In the genomic region with DNA sequence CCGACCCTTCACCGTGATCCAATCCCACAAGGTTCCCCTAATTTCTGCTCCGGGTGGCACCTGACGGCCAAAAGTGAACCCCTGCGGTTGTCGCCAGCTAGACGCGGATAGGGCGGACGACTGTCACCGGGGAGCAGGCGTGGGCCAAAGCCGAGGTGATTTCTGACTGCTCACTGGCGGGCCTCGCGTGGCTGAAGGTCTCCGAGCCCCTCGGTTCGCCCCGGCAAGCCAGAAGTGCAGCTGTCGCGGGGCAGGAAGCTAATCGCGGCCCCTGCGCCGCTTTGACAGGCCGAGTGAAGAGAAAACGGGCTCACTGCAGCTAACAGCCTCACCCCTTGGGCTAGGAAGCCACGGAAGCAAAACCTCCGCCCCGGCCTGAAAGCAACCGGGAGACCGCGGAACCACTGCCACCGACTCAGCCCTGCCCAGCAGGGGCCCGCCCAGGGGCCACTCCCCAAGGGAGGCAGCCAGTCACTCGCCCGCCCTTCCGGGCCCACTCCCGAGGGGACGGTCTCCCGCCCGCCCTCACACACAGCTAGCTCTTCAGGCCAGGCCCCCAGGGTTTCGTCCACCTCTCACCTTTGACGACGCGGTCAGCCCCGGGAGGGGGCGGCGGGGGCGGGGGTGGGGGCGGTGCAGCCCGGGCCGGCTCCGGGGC, we compare ENCODE assay signal across 8 cellular contexts. TPM values are rescaled to one million over a fixed set of nuclear protein-coding genes. Genes with fewer than 3 reads are reported as not detected.
A peak's percentile ranks its signal among the peaks of the same experiment; 100 is the strongest.
DNase-seq lines count a peak whose midpoint lies in the region; ATAC-seq and TF ChIP-seq lines count a peak whose summit lies in the region.

No MANE protein-coding gene starts in this region.

- DNase-seq in AG09319 (ENCODE audit: extremely low read depth, low read depth) (peak; percentile 75), NCI-H526 (lab: John Stamatoyannopoulos, UW) (peak; percentile 24 to 78), coronary artery (ENCODE audit: low spot score) (peak; percentile 94)
- DNase-seq in activated CD4-positive, alpha-beta T cell treated with anti-CD3 and anti-CD28 coated beads, Interleukin-2, amount 10 ng/mL, durations not matched to agents 24 days and 14 days: peak; percentile 97
- DNase-seq in stimulated activated CD4-positive, alpha-beta T cell treated with anti-CD3 and anti-CD28 coated beads, Interleukin-4, amount 100 ng/mL, for 24 hours: peak; percentile 87

- ATAC-seq in GM18907 (IDR thresholded peaks at IDR 0.05; ENCODE audit: unreplicated experiment) (peak; percentile 93), HG03135 (IDR thresholded peaks at IDR 0.05; ENCODE audit: unreplicated experiment) (peak; percentile 92)

- WGBS in liver: under 1% methylated on average over 55 of the region's 55 CpGs

- H3K9me3 Mint-ChIP-seq in activated CD4-positive, alpha-beta T cell treated with anti-CD3 and anti-CD28 coated beads, Interleukin-2, amount 10 ng/mL, durations not matched to agents 24 days and 14 days: no peaks in the 10 kb centered on the region

- peaks cover 8 to 24% (median 12%) of the 10 kb centered on the region in 4 donors for H3K4me1 ChIP-seq in liver (ENCODE audit: control insufficient read depth in 4 of 4, insufficient read depth in 4 of 4, low read length in 3 of 4)

- no peaks in the 10 kb centered on the region for H3K27me3 ChIP-seq in liver (ENCODE audit: control insufficient read depth in 4 of 4, insufficient read depth in 4 of 4, low read length in 3 of 4)

- TF ChIP-seq CTCF in AG09319 (IDR thresholded peaks at IDR 0.05; ENCODE audit: low read depth, low read length) (no peak), coronary artery (IDR thresholded peaks at IDR 0.05) (no peak), liver (IDR thresholded peaks at IDR 0.05; ENCODE audit: low read depth, low read length, missing input control) (no peak)

- no peaks in the 10 kb centered on the region for H3K9me3 ChIP-seq in liver (ENCODE audit: control insufficient read depth in 4 of 4, low read length in 3 of 4)

- peaks cover 20% of the 10 kb centered on the region for H3K36me3 Mint-ChIP-seq in activated CD4-positive, alpha-beta T cell treated with anti-CD3 and anti-CD28 coated beads, Interleukin-2, amount 10 ng/mL, durations not matched to agents 24 days and 14 days (ENCODE audit: low read depth)

- peak overlapping the region; percentile 86 to 99 for H3K27ac ChIP-seq in coronary artery
- H3K27ac ChIP-seq in liver (ENCODE audit: low read depth in 1 of 2, low read length in 2 of 2): peak overlapping the region; percentile 85 to 98

- H3K36me3 ChIP-seq in liver (ENCODE audit: control insufficient read depth in 4 of 4, insufficient read depth in 3 of 4, low read depth in 1 of 4, low read length in 3 of 4): no peaks in the 10 kb centered on the region

- peak overlapping the region; percentile 44 to 49 for H3K9ac ChIP-seq in liver (ENCODE audit: low read depth in 1 of 2, low read length in 2 of 2)

- peak in 1 of 2 donors; percentile 13 for TF ChIP-seq RAD21 in liver (IDR thresholded peaks at IDR 0.05)

- peak overlapping the region; percentile 99 for H3K4me3 Mint-ChIP-seq in activated CD4-positive, alpha-beta T cell treated with anti-CD3 and anti-CD28 coated beads, Interleukin-2, amount 10 ng/mL, durations not matched to agents 24 days and 14 days

- peak overlapping the region; percentile 99 for H3K27ac Mint-ChIP-seq in activated CD4-positive, alpha-beta T cell treated with anti-CD3 and anti-CD28 coated beads, Interleukin-2, amount 10 ng/mL, durations not matched to agents 24 days and 14 days

- peaks cover 36% of the 10 kb centered on the region for H3K4me1 Mint-ChIP-seq in activated CD4-positive, alpha-beta T cell treated with anti-CD3 and anti-CD28 coated beads, Interleukin-2, amount 10 ng/mL, durations not matched to agents 24 days and 14 days

- peak overlapping the region; percentile 98 for H3K4me3 ChIP-seq in coronary artery
- H3K4me3 ChIP-seq in liver (ENCODE audit: low read depth in 1 of 3, low read length in 3 of 3): peak overlapping the region; percentile 80 to 98 (median 89)

- no peaks in the 10 kb centered on the region for H3K27me3 Mint-ChIP-seq in activated CD4-positive, alpha-beta T cell treated with anti-CD3 and anti-CD28 coated beads, Interleukin-2, amount 10 ng/mL, durations not matched to agents 24 days and 14 days

- intact Hi-C loops in activated CD4-positive, alpha-beta T cell treated with anti-CD3 and anti-CD28 coated beads, Interleukin-2, amount 10 ng/mL, durations not matched to agents 24 days and 14 days (cut with micrococcal nuclease): loop anchor here (1.0 kb wide), 6 partner anchors 15 to 287 kb away; a partner anchor contains a TSS

TF ChIP-seq in liver, 16 proteins besides CTCF, POLR2A, EP300 and RAD21:
- TF ChIP-seq HNF4G (IDR thresholded peaks at IDR 0.05) (no peak), FOXA2 (IDR thresholded peaks at IDR 0.05) (no peak), NR2F2 (IDR thresholded peaks at IDR 0.05) (no peak), JUND (IDR thresholded peaks at IDR 0.05) (no peak), EGR1 (IDR thresholded peaks at IDR 0.05; ENCODE audit: low read depth in 2 of 2) (no peak), SP1 (IDR thresholded peaks at IDR 0.05) (no peak), HNF4A (conservative IDR thresholded peaks at IDR 0.05) (no peak), TAF1 (conservative IDR thresholded peaks at IDR 0.05) (peak; percentile 36), RXRA (IDR thresholded peaks at IDR 0.05) (no peak), YY1 (IDR thresholded peaks at IDR 0.05) (peak; percentile 73)
- TF ChIP-seq, protein P1, sequence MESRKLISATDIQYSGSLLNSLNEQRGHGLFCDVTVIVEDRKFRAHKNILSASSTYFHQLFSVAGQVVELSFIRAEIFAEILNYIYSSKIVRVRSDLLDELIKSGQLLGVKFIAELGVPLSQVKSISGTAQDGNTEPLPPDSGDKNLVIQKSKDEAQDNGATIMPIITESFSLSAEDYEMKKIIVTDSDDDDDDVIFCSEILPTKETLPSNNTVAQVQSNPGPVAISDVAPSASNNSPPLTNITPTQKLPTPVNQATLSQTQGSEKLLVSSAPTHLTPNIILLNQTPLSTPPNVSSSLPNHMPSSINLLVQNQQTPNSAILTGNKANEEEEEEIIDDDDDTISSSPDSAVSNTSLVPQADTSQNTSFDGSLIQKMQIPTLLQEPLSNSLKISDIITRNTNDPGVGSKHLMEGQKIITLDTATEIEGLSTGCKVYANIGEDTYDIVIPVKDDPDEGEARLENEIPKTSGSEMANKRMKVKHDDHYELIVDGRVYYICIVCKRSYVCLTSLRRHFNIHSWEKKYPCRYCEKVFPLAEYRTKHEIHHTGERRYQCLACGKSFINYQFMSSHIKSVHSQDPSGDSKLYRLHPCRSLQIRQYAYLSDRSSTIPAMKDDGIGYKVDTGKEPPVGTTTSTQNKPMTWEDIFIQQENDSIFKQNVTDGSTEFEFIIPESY (IDR thresholded peaks at IDR 0.05): no peak
- TF ChIP-seq, protein P2, sequence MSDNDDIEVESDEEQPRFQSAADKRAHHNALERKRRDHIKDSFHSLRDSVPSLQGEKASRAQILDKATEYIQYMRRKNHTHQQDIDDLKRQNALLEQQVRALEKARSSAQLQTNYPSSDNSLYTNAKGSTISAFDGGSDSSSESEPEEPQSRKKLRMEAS (IDR thresholded peaks at IDR 0.05): no peak
- TF ChIP-seq, protein P3, sequence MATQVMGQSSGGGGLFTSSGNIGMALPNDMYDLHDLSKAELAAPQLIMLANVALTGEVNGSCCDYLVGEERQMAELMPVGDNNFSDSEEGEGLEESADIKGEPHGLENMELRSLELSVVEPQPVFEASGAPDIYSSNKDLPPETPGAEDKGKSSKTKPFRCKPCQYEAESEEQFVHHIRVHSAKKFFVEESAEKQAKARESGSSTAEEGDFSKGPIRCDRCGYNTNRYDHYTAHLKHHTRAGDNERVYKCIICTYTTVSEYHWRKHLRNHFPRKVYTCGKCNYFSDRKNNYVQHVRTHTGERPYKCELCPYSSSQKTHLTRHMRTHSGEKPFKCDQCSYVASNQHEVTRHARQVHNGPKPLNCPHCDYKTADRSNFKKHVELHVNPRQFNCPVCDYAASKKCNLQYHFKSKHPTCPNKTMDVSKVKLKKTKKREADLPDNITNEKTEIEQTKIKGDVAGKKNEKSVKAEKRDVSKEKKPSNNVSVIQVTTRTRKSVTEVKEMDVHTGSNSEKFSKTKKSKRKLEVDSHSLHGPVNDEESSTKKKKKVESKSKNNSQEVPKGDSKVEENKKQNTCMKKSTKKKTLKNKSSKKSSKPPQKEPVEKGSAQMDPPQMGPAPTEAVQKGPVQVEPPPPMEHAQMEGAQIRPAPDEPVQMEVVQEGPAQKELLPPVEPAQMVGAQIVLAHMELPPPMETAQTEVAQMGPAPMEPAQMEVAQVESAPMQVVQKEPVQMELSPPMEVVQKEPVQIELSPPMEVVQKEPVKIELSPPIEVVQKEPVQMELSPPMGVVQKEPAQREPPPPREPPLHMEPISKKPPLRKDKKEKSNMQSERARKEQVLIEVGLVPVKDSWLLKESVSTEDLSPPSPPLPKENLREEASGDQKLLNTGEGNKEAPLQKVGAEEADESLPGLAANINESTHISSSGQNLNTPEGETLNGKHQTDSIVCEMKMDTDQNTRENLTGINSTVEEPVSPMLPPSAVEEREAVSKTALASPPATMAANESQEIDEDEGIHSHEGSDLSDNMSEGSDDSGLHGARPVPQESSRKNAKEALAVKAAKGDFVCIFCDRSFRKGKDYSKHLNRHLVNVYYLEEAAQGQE (IDR thresholded peaks at IDR 0.05): peak; percentile 12
- TF ChIP-seq, protein P4, sequence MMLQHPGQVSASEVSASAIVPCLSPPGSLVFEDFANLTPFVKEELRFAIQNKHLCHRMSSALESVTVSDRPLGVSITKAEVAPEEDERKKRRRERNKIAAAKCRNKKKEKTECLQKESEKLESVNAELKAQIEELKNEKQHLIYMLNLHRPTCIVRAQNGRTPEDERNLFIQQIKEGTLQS (IDR thresholded peaks at IDR 0.05): no peak

RNA-seq across cellular contexts. Expression of a gene that starts 0.5 kb away (rescaled TPM):
- total RNA-seq in activated CD4-positive, alpha-beta T cell treated with anti-CD3 and anti-CD28 coated beads, Interleukin-2, amount 10 ng/mL, durations not matched to agents 24 days and 14 days: 42.5 and 43.6 TPM in 2 replicates
- total RNA-seq in liver: 10 to 100 TPM; 15.6 to 22.4 TPM
- polyA plus RNA-seq in liver: 1 to 10 TPM; 5.7 to 7.1 TPM

Comparison
In these comparisons a context has a peak if more than half of its experiments do, and no peak if none do; other contexts are left out.
1. Peak in every context shown above with its lines: DNase-seq, ATAC-seq, H3K4me3 ChIP-seq and H3K27ac ChIP-seq.